ENCODE assay signal across 8 cellular contexts in the genomic region with DNA sequence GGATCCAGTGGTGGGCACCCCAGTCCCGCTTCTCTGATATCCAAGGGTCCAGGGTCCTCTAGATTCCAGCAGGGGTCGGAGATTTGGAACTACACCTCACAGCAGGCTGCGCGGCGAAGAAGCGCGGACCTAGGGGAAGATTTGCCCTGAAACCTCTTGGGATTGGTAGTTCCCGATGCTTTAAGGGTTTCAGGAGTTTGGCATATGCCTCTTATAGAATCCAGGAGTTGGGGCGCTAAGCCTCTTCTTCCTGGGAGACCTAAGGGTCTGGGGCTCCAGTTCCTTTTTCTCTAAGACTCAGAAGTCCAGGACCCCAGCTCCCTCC. TPM values are rescaled to one million over a fixed set of nuclear protein-coding genes. Genes with fewer than 3 reads are reported as not detected.
DNase-seq lines count a peak whose midpoint lies in the region; FAIRE-seq and TF ChIP-seq lines count a peak whose summit lies in the region.

No MANE protein-coding gene starts in this region.

- H3K9me3 Mint-ChIP-seq in glutamatergic neuron (ENCODE audit: unreplicated experiment) = peaks cover 8% of the 10 kb centered on the region

- DNase-seq in HAP-1 (ENCODE audit: low spot score in 2 of 2) = no peak
- no peak for DNase-seq in glutamatergic neuron
- DNase-seq in small intestine = no peak
- no peak for DNase-seq in D721Med (ENCODE audit: insufficient read length, low spot score)
- no peak for DNase-seq in GM19240 (ENCODE audit: insufficient read length, low spot score)
- no peak for DNase-seq in AG20443 (ENCODE audit: low spot score)
- DNase-seq in NK-92 (lab: John Stamatoyannopoulos, UW; ENCODE audit: unreplicated experiment) = no peak

- H2AFZ ChIP-seq in SU-DHL-6 (ENCODE audit: low read depth, low read length, severe bottlenecking) = no peak overlapping the region

- no peaks in the 10 kb centered on the region for H3K9me3 ChIP-seq in HAP-1
- no peaks in the 10 kb centered on the region for H3K9me3 ChIP-seq in SU-DHL-6 (ENCODE audit: insufficient read depth, low read length)
- H3K9me3 ChIP-seq in small intestine (ENCODE audit: control insufficient read depth, low read depth) = no peaks in the 10 kb centered on the region

- no peaks in the 10 kb centered on the region for H3K9me2 ChIP-seq in SU-DHL-6 (replicated peaks; ENCODE audit: insufficient read depth, low read length)

- H3K79me2 ChIP-seq in SU-DHL-6 (ENCODE audit: insufficient read depth, low read length) = peaks cover 44% of the 10 kb centered on the region

- TF ChIP-seq CTCF in SU-DHL-6 (IDR thresholded peaks at IDR 0.05; ENCODE audit: insufficient read depth, low read length, poor library complexity, severe bottlenecking) (no peak), glutamatergic neuron (IDR thresholded peaks at IDR 0.05; ENCODE audit: partially characterized antibody, unreplicated experiment) (no peak), D721Med (IDR thresholded peaks at IDR 0.05; ENCODE audit: insufficient read depth, missing control alignments) (no peak)

- peaks cover 9% of the 10 kb centered on the region; the same call in 1 of the 2 replicates for H3K4me1 ChIP-seq in HAP-1
- peaks cover 4 to 7% of the 10 kb centered on the region in 2 donors for H3K4me1 ChIP-seq in small intestine (ENCODE audit: control insufficient read depth in 2 of 2, insufficient read depth in 1 of 2, low read depth in 1 of 2, low read length in 1 of 2)

- H3K27ac Mint-ChIP-seq in glutamatergic neuron (ENCODE audit: unreplicated experiment) = no peak overlapping the region

- H3K4me3 ChIP-seq in HAP-1 (peak overlapping the region; percentile 75), SU-DHL-6 (ENCODE audit: insufficient read depth, low read length, poor library complexity, severe bottlenecking) (peak overlapping the region; percentile 96), small intestine (ENCODE audit: low read depth in 1 of 2, low read length in 2 of 2) (peak overlapping the region; percentile 6 to 79)

- H3K36me3 ChIP-seq in HAP-1 (replicated peaks) (peaks cover 42% of the 10 kb centered on the region), SU-DHL-6 (ENCODE audit: low read length) (no peaks in the 10 kb centered on the region), small intestine (ENCODE audit: control insufficient read depth in 2 of 2, insufficient read depth in 2 of 2, low read length in 2 of 2) (peaks cover 3 to 12% of the 10 kb centered on the region in 2 donors)

- no peaks in the 10 kb centered on the region for H3F3A ChIP-seq in SU-DHL-6 (ENCODE audit: insufficient read depth)

- in situ Hi-C loops in HAP-1 (cut with MboI; ENCODE audit: low sequenced_read_pairs) = no loop called here

- 0 to 3% (median 1%) methylated on average over 9 of the region's 9 CpGs for WGBS in small intestine, 3 donors

- no peaks in the 10 kb centered on the region for H3K36me3 Mint-ChIP-seq in glutamatergic neuron (ENCODE audit: unreplicated experiment)

- H3K4me1 Mint-ChIP-seq in glutamatergic neuron (ENCODE audit: low read depth, unreplicated experiment) = peaks cover 4% of the 10 kb centered on the region

- peak overlapping the region; percentile 90 for H3K9ac ChIP-seq in SU-DHL-6 (ENCODE audit: low read length)

- no peak for FAIRE-seq in small intestine (lab: Jason Lieb, UNC)
- no peak for FAIRE-seq in D721Med (lab: Jason Lieb, UNC)

- peak overlapping the region; percentile 96 for H3K4me2 ChIP-seq in SU-DHL-6 (ENCODE audit: low read depth, low read length, poor library complexity, severe bottlenecking)

- H4K20me1 ChIP-seq in SU-DHL-6 (ENCODE audit: low read depth, low read length) = no peaks in the 10 kb centered on the region

- peaks cover 3% of the 10 kb centered on the region for H3K27me3 Mint-ChIP-seq in glutamatergic neuron (ENCODE audit: unreplicated experiment)

- no peaks in the 10 kb centered on the region for H3K27me3 ChIP-seq in HAP-1 (ENCODE audit: low read depth)
- H3K27me3 ChIP-seq in SU-DHL-6 (ENCODE audit: low read length) = no peaks in the 10 kb centered on the region
- H3K27me3 ChIP-seq in small intestine (ENCODE audit: control insufficient read depth in 2 of 2, insufficient read depth in 2 of 2, low read length in 2 of 2) = no peaks in the 10 kb centered on the region

- H3K27ac ChIP-seq in SU-DHL-6 (ENCODE audit: low read depth, low read length) (peak overlapping the region; percentile 90), small intestine (ENCODE audit: low read depth in 1 of 2, low read length in 1 of 2) (peak overlapping the region in 1 of 2 donors; percentile 43)

- peak overlapping the region; percentile 100 for H3K4me3 Mint-ChIP-seq in glutamatergic neuron (ENCODE audit: unreplicated experiment)

RNA-seq across cellular contexts. Expression of gene BCL2L12, which starts 0.3 kb away (rescaled TPM):
- 7.5 TPM for total RNA-seq in glutamatergic neuron (ENCODE audit: unreplicated experiment)
- polyA plus RNA-seq in small intestine = 10 to 100 TPM; 11.2 to 36.6 (median 14.1) TPM

RNA-seq across cellular contexts. Expression of gene IRF3, which starts 0.4 kb away (rescaled TPM):
- total RNA-seq in glutamatergic neuron (ENCODE audit: unreplicated experiment) = 40.1 TPM
- 100 to 1,000 TPM in 2 of 3 donors, 10 to 100 TPM in 1; 98.4 to 255 (median 139) TPM for polyA plus RNA-seq in small intestine

RNA-seq across cellular contexts. Expression of gene PRMT1, which starts 11.0 kb away (rescaled TPM):
- total RNA-seq in glutamatergic neuron (ENCODE audit: unreplicated experiment) = 177 TPM
- 100 to 1,000 TPM in 1 of 3 donors, 10 to 100 TPM in 2; 56.8 to 194 (median 86.7) TPM for polyA plus RNA-seq in small intestine

RNA-seq across cellular contexts. Expression of gene ADM5, which starts 23.3 kb away (rescaled TPM):
- 3.2 TPM for total RNA-seq in glutamatergic neuron (ENCODE audit: unreplicated experiment)
- polyA plus RNA-seq in small intestine = 1 to 10 TPM in 1 of 3 donors, under 1 TPM in 1, not detected in 1; 0.27 to 2.7 TPM

RNA-seq across cellular contexts. Expression of gene SCAF1, which starts 24.1 kb away (rescaled TPM):
- total RNA-seq in glutamatergic neuron (ENCODE audit: unreplicated experiment) = 84.4 TPM
- polyA plus RNA-seq in small intestine = 10 to 100 TPM; 10.5 to 21.4 (median 18.1) TPM

Comparison
In these comparisons a context has a peak if more than half of its experiments do, and no peak if none do; other contexts are left out.
1. H3K4me3 ChIP-seq: peak in every context shown above with its lines; median percentile 96 in SU-DHL-6; 75 in HAP-1; 42 in small intestine.